In genomic region chr15:41022487-41023090, GRCh38 we compare ENCODE assay signal across 7 cellular contexts.
DNase-seq lines count a peak whose midpoint lies in the region; ATAC-seq lines count a peak whose summit lies in the region.

No MANE protein-coding gene starts in this region.

- DNase-seq in ELR (ENCODE audit: low read depth) = peak; percentile 71
- peak; percentile 42 for DNase-seq in HuH-7 (ENCODE audit: low spot score)
- peak; percentile 2 for DNase-seq in T-helper 22 cell (ENCODE audit: low read depth)
- DNase-seq in cerebellum (ENCODE audit: low spot score) = peak; percentile 71
- DNase-seq in left lobe of liver (ENCODE audit: low spot score) = no peak
- peak in 1 of 2 donors; percentile 52 for DNase-seq in stimulated activated effector memory CD8-positive, alpha-beta T cell treated with anti-CD3 and anti-CD28 coated beads, Interleukin-12 subunit alpha, Interleukin-12 subunit beta, amount 100 ng/mL, for 72 hours (ENCODE audit: low spot score in 2 of 2)

- no peak overlapping the region for H3K27ac Mint-ChIP-seq in stimulated activated effector memory CD8-positive, alpha-beta T cell treated with anti-CD3 and anti-CD28 coated beads, Interleukin-12 subunit alpha, Interleukin-12 subunit beta, amount 100 ng/mL, for 72 hours

- H3K4me1 Mint-ChIP-seq in stimulated activated effector memory CD8-positive, alpha-beta T cell treated with anti-CD3 and anti-CD28 coated beads, Interleukin-12 subunit alpha, Interleukin-12 subunit beta, amount 100 ng/mL, for 72 hours = no peaks in the 10 kb centered on the region

- peaks cover 88% of the 10 kb centered on the region for H3K36me3 Mint-ChIP-seq in stimulated activated effector memory CD8-positive, alpha-beta T cell treated with anti-CD3 and anti-CD28 coated beads, Interleukin-12 subunit alpha, Interleukin-12 subunit beta, amount 100 ng/mL, for 72 hours

- no peaks in the 10 kb centered on the region for H3K9me3 Mint-ChIP-seq in stimulated activated effector memory CD8-positive, alpha-beta T cell treated with anti-CD3 and anti-CD28 coated beads, Interleukin-12 subunit alpha, Interleukin-12 subunit beta, amount 100 ng/mL, for 72 hours

- H3K4me3 Mint-ChIP-seq in stimulated activated effector memory CD8-positive, alpha-beta T cell treated with anti-CD3 and anti-CD28 coated beads, Interleukin-12 subunit alpha, Interleukin-12 subunit beta, amount 100 ng/mL, for 72 hours = no peak overlapping the region

- ATAC-seq in left lobe of liver (peak; percentile 84), HG03175 (IDR thresholded peaks at IDR 0.05; ENCODE audit: unreplicated experiment) (no peak)
- ATAC-seq in stimulated activated effector memory CD8-positive, alpha-beta T cell treated with anti-CD3 and anti-CD28 coated beads, Interleukin-12 subunit alpha, Interleukin-12 subunit beta, amount 100 ng/mL, for 72 hours = peak; percentile 53
